ENCODE assay signal across 8 cellular contexts in genomic region chr17:17041018-17041521, GRCh38. TPM values are rescaled to one million over a fixed set of nuclear protein-coding genes. Genes with fewer than 3 reads are reported as not detected.
DNase-seq lines count a peak whose midpoint lies in the region; ATAC-seq, FAIRE-seq and TF ChIP-seq lines count a peak whose summit lies in the region.

No MANE protein-coding gene starts in this region.

- H3K9ac ChIP-seq in H1 (replicated peaks in 1 of 4; ENCODE audit: extremely low read depth in 1 of 4, low read depth in 3 of 4, low read length in 3 of 4) (no peak overlapping the region), neural cell (ENCODE audit: low read length) (peak overlapping the region; percentile 67)

- no peaks in the 10 kb centered on the region for H3K9me3 ChIP-seq in OCI-LY7 (ENCODE audit: low read length)
- no peaks in the 10 kb centered on the region for H3K9me3 ChIP-seq in H1 (ENCODE audit: insufficient read depth in 2 of 2, low read depth in 1 of 2, low read length in 1 of 2)
- H3K9me3 ChIP-seq in neural cell (ENCODE audit: low read length) = no peaks in the 10 kb centered on the region

- H3K27me3 ChIP-seq in H1 (replicated peaks in 1 of 4; ENCODE audit: control insufficient read depth in 3 of 4, extremely low read depth in 1 of 4, insufficient read depth in 3 of 4, low read length in 3 of 4) = peaks cover 0 to 5% (median 3%) of the 10 kb centered on the region in 4 experiments; a peak in 2 of 7 replicates
- H3K27me3 ChIP-seq in neural cell (ENCODE audit: insufficient read depth, low read depth, low read length) = no peaks in the 10 kb centered on the region

- H3K14ac ChIP-seq in H1 (ENCODE audit: insufficient read length) = no peak overlapping the region

- no peak overlapping the region for H4K8ac ChIP-seq in H1 (ENCODE audit: extremely low read depth, insufficient read depth, low read length)

- H3K56ac ChIP-seq in H1 (replicated peaks; ENCODE audit: insufficient read length, low read depth, low read length) = no peak overlapping the region

- H2BK120ac ChIP-seq in H1 (replicated peaks; ENCODE audit: low read depth, low read length) = no peak overlapping the region

- 74% methylated on average over 5 of the region's 5 CpGs; no CpG with 5 or more reads in 1 of the 2 experiments for WGBS in H1 (ENCODE audit: extremely low coverage in 1 of 2, insufficient coverage in 1 of 2, insufficient read length in 1 of 2, insufficient replicate concordance in 2 of 2, low coverage in 1 of 2, low lambda C conversion rate in 2 of 2, missing lambda C conversion rate in 1 of 2), 2 experiments

- intact Hi-C loops in OCI-LY7 (cut with micrococcal nuclease; ENCODE audit: unreplicated experiment) = no loop called here

- no peak for TF ChIP-seq POLR2A in H1 (IDR thresholded peaks at IDR 0.05; ENCODE audit: control extremely low read depth in 1 of 2, low read depth in 2 of 2, low read length in 2 of 2)

- H3K36me3 ChIP-seq in OCI-LY7 (ENCODE audit: insufficient read depth, low read length) (no peaks in the 10 kb centered on the region), H1 (ENCODE audit: control insufficient read depth in 2 of 4, insufficient read depth in 4 of 4, low read length in 3 of 4) (no peaks in the 10 kb centered on the region), neural cell (ENCODE audit: insufficient read depth, low read length) (no peaks in the 10 kb centered on the region)

- H2AFZ ChIP-seq in OCI-LY7 (ENCODE audit: low read length) = peak overlapping the region; percentile 78; the same call in 1 of the 2 replicates
- H2AFZ ChIP-seq in H1 (ENCODE audit: low read length) = no peak overlapping the region
- no peak overlapping the region for H2AFZ ChIP-seq in neural cell (ENCODE audit: low read depth, low read length)

- no peak overlapping the region for H3K4ac ChIP-seq in H1 (replicated peaks; ENCODE audit: insufficient read length, low read depth, low read length)

- no peak overlapping the region for H2AK5ac ChIP-seq in H1 (ENCODE audit: low read depth, low read length)

- H2BK20ac ChIP-seq in H1 (ENCODE audit: low read length) = no peak overlapping the region

- TF ChIP-seq CTCF in OCI-LY7 (conservative IDR thresholded peaks at IDR 0.05; ENCODE audit: low read length) (no peak), H1 (IDR thresholded peaks at IDR 0.05; ENCODE audit: control extremely low read depth in 1 of 3, insufficient read depth in 1 of 3, low read depth in 1 of 3, low read length in 3 of 3) (no peak), neural cell (IDR thresholded peaks at IDR 0.05; ENCODE audit: poor library complexity, severe bottlenecking) (no peak)

- no peak overlapping the region for H3K4me3 ChIP-seq in OCI-LY7 (ENCODE audit: low read depth, low read length, poor library complexity, severe bottlenecking)
- peak overlapping the region in 1 of 4 experiments; percentile 63; a peak in 1 of 8 replicates for H3K4me3 ChIP-seq in H1 (ENCODE audit: extremely low read depth in 1 of 4, insufficient read depth in 2 of 4, low read depth in 3 of 4, low read length in 4 of 4)
- H3K4me3 ChIP-seq in neural cell (ENCODE audit: low read length) = peak overlapping the region; percentile 71

- no peaks in the 10 kb centered on the region for H3F3A ChIP-seq in neural cell (ENCODE audit: insufficient read depth, low read length, poor library complexity, severe bottlenecking)

- H3K27ac ChIP-seq in OCI-LY7 (ENCODE audit: low read depth, low read length, poor library complexity, severe bottlenecking) = no peak overlapping the region
- H3K27ac ChIP-seq in H1 (ENCODE audit: low read depth, low read length) = no peak overlapping the region
- H3K27ac ChIP-seq in neural cell (ENCODE audit: low read length) = peak overlapping the region; percentile 61

- no peak overlapping the region for H2BK15ac ChIP-seq in H1 (ENCODE audit: low read length)

- H3K18ac ChIP-seq in H1 (ENCODE audit: extremely low read depth, low read length) = no peak overlapping the region

- no peak for ATAC-seq in HG03457 (IDR thresholded peaks at IDR 0.05; ENCODE audit: unreplicated experiment)

- DNase-seq in NCI-H345 (lab: John Stamatoyannopoulos, UW) (peak; percentile 41), NCI-H345 treated with DMSO at 0.1 percent for 48 hours (lab: John Stamatoyannopoulos, UW; ENCODE audit: unreplicated experiment) (no peak), OCI-LY7 (ENCODE audit: low spot score) (no peak), H1 (ENCODE audit: low read depth in 1 of 2, low spot score in 2 of 2) (no peak), HTR-8/SVneo (ENCODE audit: insufficient read length, low spot score) (no peak), NCI-H1105 (lab: John Stamatoyannopoulos, UW) (no peak)

- H4K5ac ChIP-seq in H1 (ENCODE audit: insufficient read length, low read depth, low read length) = no peak overlapping the region

- no peak overlapping the region for H4K91ac ChIP-seq in H1 (replicated peaks; ENCODE audit: insufficient read length, low read length)

- no peak overlapping the region for H3K23ac ChIP-seq in H1 (ENCODE audit: insufficient read length)

- H3K4me1 ChIP-seq in OCI-LY7 (ENCODE audit: insufficient read depth, low read length, poor library complexity, severe bottlenecking) (peaks cover 43% of the 10 kb centered on the region), H1 (replicated peaks in 1 of 4; ENCODE audit: control insufficient read depth in 3 of 4, insufficient read depth in 4 of 4, low read length in 3 of 4) (peaks cover 3 to 12% (median 8%) of the 10 kb centered on the region in 4 experiments; a peak in 5 of 7 replicates)

- H3K4me2 ChIP-seq in OCI-LY7 (ENCODE audit: low read length) (peak overlapping the region; percentile 80), H1 (ENCODE audit: insufficient read depth in 1 of 2, low read depth in 2 of 2, low read length in 2 of 2) (peak overlapping the region; percentile 81 to 83; a peak in 1 of 4 replicates), neural cell (ENCODE audit: low read length) (peak overlapping the region; percentile 15)

- peaks cover 7% of the 10 kb centered on the region for H3K23me2 ChIP-seq in H1 (ENCODE audit: low read depth, low read length)

- POLR2A ChIA-PET in OCI-LY7 (lab: Charles Lee) (interaction anchor here (0.9 kb wide), 2 partner anchors 131 to 243 kb away, joined by 4 to 7 read pairs; no protein-coding TSS in a partner anchor), H1 (lab: Charles Lee; ENCODE audit: partially characterized antibody) (interaction anchor here (0.5 to 1.4 kb wide), 4 partner anchors 13 to 278 kb away, joined by 3 to 5 read pairs (median 4); no protein-coding TSS in a partner anchor)

- no peak for FAIRE-seq in H1 (lab: Jason Lieb, UNC)
- no peak for FAIRE-seq in HTR-8/SVneo (lab: Jason Lieb, UNC)

- H3K79me1 ChIP-seq in H1 (ENCODE audit: low read depth, low read length) = peaks cover 7% of the 10 kb centered on the region

- no TSS peak for BruUV-seq in OCI-LY7 (replicated peaks; lab: Mats Ljungman, UMichigan)

- CTCF ChIA-PET in OCI-LY7 (lab: Charles Lee; ENCODE audit: unreplicated experiment) (interaction anchor here (0.5 to 0.6 kb wide), 3 partner anchors 26 to 587 kb away, joined by 3 read pairs; no protein-coding TSS in a partner anchor), H1 (lab: Charles Lee; ENCODE audit: partially characterized antibody) (interaction anchor here (0.7 to 2.1 kb wide), 4 partner anchors 19 to 143 kb away, joined by 3 to 10 read pairs (median 3); no protein-coding TSS in a partner anchor)

- peaks cover 21% of the 10 kb centered on the region for H4K20me1 ChIP-seq in OCI-LY7 (ENCODE audit: insufficient read depth, low read length)
- H4K20me1 ChIP-seq in H1 (replicated peaks in 1 of 2; ENCODE audit: control insufficient read depth in 1 of 2, insufficient read depth in 2 of 2, low read length in 2 of 2) = peaks cover 1 to 10% of the 10 kb centered on the region in 2 experiments
- peaks cover 16% of the 10 kb centered on the region for H4K20me1 ChIP-seq in neural cell (ENCODE audit: insufficient read depth)

- TF ChIP-seq RAD21 in H1 (IDR thresholded peaks at IDR 0.05 in 1 of 2, conservative IDR thresholded peaks at IDR 0.05 in 1 of 2; ENCODE audit: low read depth in 2 of 2, low read length in 2 of 2) = no peak
- TF ChIP-seq RAD21 in neural cell (conservative IDR thresholded peaks at IDR 0.05) = no peak

- no peak for TF ChIP-seq EP300 in H1 (IDR thresholded peaks at IDR 0.05; ENCODE audit: borderline replicate concordance in 1 of 2, low read depth in 2 of 2, low read length in 2 of 2)
- peak; percentile 0 for TF ChIP-seq EP300 in neural cell (conservative IDR thresholded peaks at IDR 0.05; ENCODE audit: poor library complexity, severe bottlenecking)

- H3K9me2 ChIP-seq in OCI-LY7 (ENCODE audit: insufficient read depth, low read length) (no peaks in the 10 kb centered on the region), neural cell (ENCODE audit: insufficient read depth, low read length) (no peaks in the 10 kb centered on the region)

- no peak overlapping the region for H2BK12ac ChIP-seq in H1 (ENCODE audit: low read depth, low read length)

- peaks cover 27% of the 10 kb centered on the region for H3K79me2 ChIP-seq in OCI-LY7 (ENCODE audit: insufficient read depth, low read depth, low read length)
- H3K79me2 ChIP-seq in H1 (ENCODE audit: control insufficient read depth in 1 of 2, insufficient read depth in 2 of 2, low read length in 2 of 2) = peaks cover 8 to 31% of the 10 kb centered on the region in 2 experiments
- H3K79me2 ChIP-seq in neural cell (replicated peaks; ENCODE audit: insufficient read depth, low read length) = peaks cover 31% of the 10 kb centered on the region

- no peak overlapping the region for H2BK5ac ChIP-seq in H1 (ENCODE audit: low read depth, low read length)

TF ChIP-seq in H1, 55 proteins besides CTCF, POLR2A, EP300 and RAD21:
- peak; percentile 37 to 69; a peak in 1 of 4 replicates for TF ChIP-seq SIN3A (conservative IDR thresholded peaks at IDR 0.05 in 1 of 2, IDR thresholded peaks at IDR 0.05 in 1 of 2; ENCODE audit: low read depth in 1 of 2, low read length in 2 of 2)
- TF ChIP-seq TAF1 (IDR thresholded peaks at IDR 0.05; ENCODE audit: low read depth, low read length) = no peak

TF ChIP-seq in neural cell, 6 proteins besides CTCF, POLR2A, EP300 and RAD21 (continues in another document):
- TF ChIP-seq POLR2AphosphoS5 (IDR thresholded peaks at IDR 0.05) (no peak), MXI1 (conservative IDR thresholded peaks at IDR 0.05; ENCODE audit: poor library complexity, severe bottlenecking) (no peak), EZH2 (IDR thresholded peaks at IDR 0.05; ENCODE audit: borderline replicate concordance, insufficient read depth, low read length, poor library complexity, severe bottlenecking) (no peak)

RNA-seq across cellular contexts. Expression of gene MPRIP, which starts 1.2 kb away (rescaled TPM):
- total RNA-seq in OCI-LY7 (2014; rRNA removed; shearing (Covaris generic)) = 73.3 and 78.9 TPM in 2 replicates
- total RNA-seq in OCI-LY7 (2022) = 109 and 118 TPM in 2 replicates
- total RNA-seq in H1 (2021; fragmentation: NEBNext Ultra II Directional; extraction: Animal tissue kit (Norgen Biotek cat#: 25700)) = 145 and 146 TPM in 2 replicates
- polyA plus RNA-seq in H1 (2011; rRNA removed) (48.6 and 62.8 TPM in 2 replicates), neural cell (47.3 and 53.8 TPM in 2 replicates)
- polyA plus RNA-seq in H1 (2011; cell fraction: cytosol; rRNA removed) = 54.0 TPM
- 111 TPM for polyA plus RNA-seq in H1 (2011; cell fraction: nucleus; rRNA removed)
- 77.7 to 92.1 TPM (median 86.1 TPM) in 4 replicates for polyA plus RNA-seq in H1 (2012, experiment 1 of 2)
- polyA plus RNA-seq in H1 (2012, experiment 2 of 2) = 68.9 TPM
- 55.7 TPM for polyA plus RNA-seq in H1 (2013, experiment 1 of 2)
- 57.6 TPM for polyA plus RNA-seq in H1 (2013, experiment 2 of 2)
- polyA minus RNA-seq in H1 (2011; rRNA and poly(A)+ RNA removed) = 82.0 and 97.2 TPM in 2 replicates
- 58.9 TPM for polyA minus RNA-seq in H1 (2011; cell fraction: cytosol; rRNA and poly(A)+ RNA removed)
- polyA minus RNA-seq in H1 (2011; cell fraction: nucleus; rRNA and poly(A)+ RNA removed) = 60.1 TPM
- polyA minus RNA-seq in neural cell = 156 and 159 TPM in 2 replicates

Comparison
In these comparisons a context has a peak if more than half of its experiments do, and no peak if none do; other contexts are left out.
1. H3K4me2 ChIP-seq: peak in every context shown above with its lines; median percentile 82 in H1; 80 in OCI-LY7; 15 in neural cell.